In the genomic region with DNA sequence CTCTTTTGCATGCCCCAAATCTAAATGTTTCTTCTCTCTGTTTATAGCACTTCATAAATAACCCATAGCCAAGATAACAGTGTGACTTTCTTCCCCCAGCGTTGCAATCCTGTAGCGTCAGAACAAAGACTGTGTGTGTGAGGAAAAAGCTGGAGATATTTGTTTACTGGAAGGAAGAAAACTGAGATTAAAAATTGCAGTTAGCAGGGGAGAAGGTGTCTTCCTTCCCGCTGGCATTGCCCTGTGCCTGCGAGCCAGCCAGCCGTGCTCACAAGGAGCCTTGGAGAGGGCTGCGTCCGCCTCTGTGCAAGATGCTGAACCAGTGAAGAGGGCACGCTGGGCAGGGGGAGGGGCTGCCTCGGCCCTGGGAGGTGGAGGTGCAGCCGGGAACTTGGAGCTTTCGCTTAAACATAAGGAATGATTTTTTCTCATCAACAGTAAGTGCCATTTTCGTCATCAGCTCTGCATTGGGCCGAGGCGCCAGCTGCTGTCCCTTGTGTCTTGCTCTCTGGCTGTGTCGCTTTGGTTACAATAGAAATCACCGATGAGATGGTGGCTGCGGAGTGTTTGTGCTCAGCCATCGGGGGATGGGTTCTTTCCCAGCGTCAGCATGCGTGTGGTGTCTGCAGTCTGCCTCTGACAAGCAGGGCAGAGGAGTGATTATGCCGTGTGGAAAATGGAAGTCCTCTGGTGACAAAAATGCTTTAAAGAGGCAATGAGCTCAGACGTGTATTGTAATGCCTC, we compare ENCODE assay signal across 8 cellular contexts.
DNase-seq lines count a peak whose midpoint lies in the region; ATAC-seq and TF ChIP-seq lines count a peak whose summit lies in the region.

No MANE protein-coding gene starts in this region.

- peak overlapping the region; percentile 51 for H4K12ac ChIP-seq in trophoblast cell (ENCODE audit: low read depth, low read length)

- H3K4me1 Mint-ChIP-seq in activated T-helper 17 cell treated with anti-CD3 and anti-CD28 coated beads, Interleukin-2, amount 50 U/mL, for 72 hours, result peaks cover 26% of the 10 kb centered on the region

- no peak overlapping the region for H3K14ac ChIP-seq in trophoblast cell (ENCODE audit: low read length)

- TF ChIP-seq CTCF in left ventricle myocardium inferior (IDR thresholded peaks at IDR 0.05; ENCODE audit: borderline replicate concordance), result no peak

- peak overlapping the region; percentile 30 for H2AFZ ChIP-seq in trophoblast cell (ENCODE audit: insufficient read depth, low read length, poor library complexity)

- peak; percentile 51 to 64 for ATAC-seq in activated CD4-positive, CD25-positive, alpha-beta regulatory T cell treated with anti-CD3 and anti-CD28 coated beads, Interleukin-2, amount 50 U/mL, for 24 hours
- peak; percentile 63 for ATAC-seq in activated T-helper 17 cell treated with anti-CD3 and anti-CD28 coated beads, Interleukin-2, amount 50 U/mL, for 72 hours (replicated peaks)
- ATAC-seq in HG02885 (IDR thresholded peaks at IDR 0.05; ENCODE audit: poor library complexity, unreplicated experiment), result no peak

- peak overlapping the region; percentile 46; the same call in 1 of the 2 replicates for H3K9ac ChIP-seq in HUES64 (ENCODE audit: low read depth, low read length)
- H3K9ac ChIP-seq in trophoblast cell (ENCODE audit: low read length), result no peak overlapping the region

- H3K4me1 ChIP-seq in HUES64 (ENCODE audit: insufficient read depth, low read length) (peaks cover 55% of the 10 kb centered on the region), left ventricle myocardium inferior (peaks cover 74% of the 10 kb centered on the region), trophoblast cell (ENCODE audit: control insufficient read depth in 1 of 2, insufficient read depth in 2 of 2, low read length in 2 of 2) (peaks cover 18 to 24% of the 10 kb centered on the region in 2 experiments)

- H3K4me3 ChIP-seq in HUES64 (ENCODE audit: low read length), result peak overlapping the region; percentile 48
- peak overlapping the region; percentile 61 for H3K4me3 ChIP-seq in left ventricle myocardium inferior
- H3K4me3 ChIP-seq in trophoblast cell (ENCODE audit: low read depth, low read length), result peak overlapping the region; percentile 62

- H3K79me2 ChIP-seq in trophoblast cell (ENCODE audit: control insufficient read depth, insufficient read depth, low read length, poor library complexity), result no peaks in the 10 kb centered on the region

- no peaks in the 10 kb centered on the region for H3K79me1 ChIP-seq in trophoblast cell (ENCODE audit: low read length)

- DNase-seq in activated CD4-positive, CD25-positive, alpha-beta regulatory T cell treated with anti-CD3 and anti-CD28 coated beads, Interleukin-2, amount 50 U/mL, for 72 hours, result no peak
- DNase-seq in left ventricle myocardium inferior (peak; percentile 51), trophoblast cell (no peak), DMS153 treated with DMSO at 0.1 percent for 48 hours (lab: John Stamatoyannopoulos, UW; ENCODE audit: unreplicated experiment) (no peak)

- H3K27ac ChIP-seq in HUES64 (ENCODE audit: low read depth, low read length), result 0 out of 2 replicates have a peak overlapping the region, but pooled peaks have one; percentile 16
- peak overlapping the region; percentile 87 for H3K27ac ChIP-seq in left ventricle myocardium inferior (replicated peaks)
- H3K27ac ChIP-seq in trophoblast cell (ENCODE audit: low read depth, low read length), result no peak overlapping the region

- H3K9me3 Mint-ChIP-seq in activated T-helper 17 cell treated with anti-CD3 and anti-CD28 coated beads, Interleukin-2, amount 50 U/mL, for 72 hours, result no peaks in the 10 kb centered on the region

- H3K23ac ChIP-seq in trophoblast cell (ENCODE audit: low read length), result no peak overlapping the region

- H3K4me2 ChIP-seq in trophoblast cell (ENCODE audit: low read length), result peak overlapping the region; percentile 72

- H3K27me3 Mint-ChIP-seq in activated T-helper 17 cell treated with anti-CD3 and anti-CD28 coated beads, Interleukin-2, amount 50 U/mL, for 72 hours, result no peaks in the 10 kb centered on the region

- H3K9me3 ChIP-seq in HUES64 (ENCODE audit: insufficient read depth, low read depth, low read length) (no peaks in the 10 kb centered on the region), left ventricle myocardium inferior (replicated peaks) (no peaks in the 10 kb centered on the region), trophoblast cell (ENCODE audit: insufficient read depth, low read depth, low read length) (no peaks in the 10 kb centered on the region)

- H3K18ac ChIP-seq in trophoblast cell (ENCODE audit: low read length), result no peak overlapping the region

- no peak overlapping the region for H4K91ac ChIP-seq in trophoblast cell (ENCODE audit: low read depth, low read length)

- WGBS in HUES64, result 21% methylated on average over 22 of the region's 22 CpGs
- no CpG with 5 or more reads among the region's 22 CpGs for WGBS in trophoblast cell (ENCODE audit: extremely low coverage, insufficient coverage, insufficient read length)

- peaks cover 3% of the 10 kb centered on the region; the same call in 1 of the 2 replicates for H3K36me3 ChIP-seq in HUES64 (ENCODE audit: insufficient read depth, low read length)
- H3K36me3 ChIP-seq in left ventricle myocardium inferior, result peaks cover 5% of the 10 kb centered on the region
- H3K36me3 ChIP-seq in trophoblast cell (ENCODE audit: control insufficient read depth in 1 of 2, insufficient read depth in 2 of 2, low read length in 2 of 2), result peaks cover 0 to under 1% of the 10 kb centered on the region in 2 experiments

- peak overlapping the region; percentile 91 for H3K27ac Mint-ChIP-seq in activated T-helper 17 cell treated with anti-CD3 and anti-CD28 coated beads, Interleukin-2, amount 50 U/mL, for 72 hours

- H3K4ac ChIP-seq in trophoblast cell (ENCODE audit: low read depth, low read length), result no peak overlapping the region

- H2BK12ac ChIP-seq in trophoblast cell (ENCODE audit: low read length), result no peak overlapping the region

- H2BK120ac ChIP-seq in trophoblast cell (ENCODE audit: insufficient read depth, low read length, poor library complexity), result no peak overlapping the region

- H3K27me3 ChIP-seq in HUES64 (ENCODE audit: insufficient read depth, low read length) (no peaks in the 10 kb centered on the region), left ventricle myocardium inferior (ENCODE audit: low read depth) (no peaks in the 10 kb centered on the region), trophoblast cell (ENCODE audit: insufficient read depth, low read length) (no peaks in the 10 kb centered on the region)

- peak overlapping the region; percentile 73 for H3K4me3 Mint-ChIP-seq in activated T-helper 17 cell treated with anti-CD3 and anti-CD28 coated beads, Interleukin-2, amount 50 U/mL, for 72 hours

- peaks cover 14% of the 10 kb centered on the region for H3K36me3 Mint-ChIP-seq in activated T-helper 17 cell treated with anti-CD3 and anti-CD28 coated beads, Interleukin-2, amount 50 U/mL, for 72 hours (ENCODE audit: low read depth)

- H4K8ac ChIP-seq in trophoblast cell (ENCODE audit: low read depth, low read length), result no peak overlapping the region

- H2AK5ac ChIP-seq in trophoblast cell (ENCODE audit: low read length), result no peak overlapping the region

- no peak overlapping the region for H2BK5ac ChIP-seq in trophoblast cell (ENCODE audit: low read depth, low read length, poor library complexity)

- intact Hi-C loops in left ventricle myocardium inferior (cut with micrococcal nuclease), result no loop called here
